21 cellular contexts compared by ENCODE assay signal in genomic region chr18:73456643-73457042, GRCh38.
A peak's percentile ranks its signal among the peaks of the same experiment; 100 is the strongest.
DNase-seq lines count a peak whose midpoint lies in the region; ATAC-seq, FAIRE-seq and TF ChIP-seq lines count a peak whose summit lies in the region.
"Had no signal": no experiment of that assay in that cellular context is flagged by ENCODE, and none has a peak within 500 bp of the region (broad histone marks: within the 10 kb centered on the region; RNA-seq: fewer than 3 reads in every experiment).

No MANE protein-coding gene starts in this region.

- H3K4me1 ChIP-seq in left ventricle myocardium inferior: peaks cover 5% of the 10 kb centered on the region
- H3K4me1 ChIP-seq in A549: no peaks in the 10 kb centered on the region
- peaks cover 3% of the 10 kb centered on the region; the same call in 1 of the 2 replicates for H3K4me1 ChIP-seq in IMR-90 (ENCODE audit: control insufficient read depth, insufficient read depth, low read length)
- peaks cover 0 to 17% (median 0%) of the 10 kb centered on the region in 5 donors for H3K4me1 ChIP-seq in subcutaneous abdominal adipose tissue (ENCODE audit: control insufficient read depth in 5 of 5, insufficient read depth in 5 of 5, low read length in 5 of 5)
- no peaks in the 10 kb centered on the region for H3K4me1 ChIP-seq in mammary epithelial cell (ENCODE audit: insufficient read depth, low read length)
- H3K4me1 ChIP-seq: BE2C, BLaER1 had no signal

- H2AK5ac ChIP-seq in IMR-90 (ENCODE audit: low read depth, low read length): no peak overlapping the region

- H3K36me3 ChIP-seq in left ventricle myocardium inferior (no peaks in the 10 kb centered on the region), IMR-90 (ENCODE audit: control insufficient read depth, insufficient read depth, low read length) (no peaks in the 10 kb centered on the region), subcutaneous abdominal adipose tissue (ENCODE audit: control insufficient read depth in 5 of 5, insufficient read depth in 5 of 5, low read length in 5 of 5) (no peaks in the 10 kb centered on the region), mammary epithelial cell (ENCODE audit: insufficient read depth, low read length) (no peaks in the 10 kb centered on the region)
- H3K36me3 ChIP-seq: BE2C, BLaER1 had no signal

- no peak overlapping the region for H3K4ac ChIP-seq in IMR-90 (ENCODE audit: low read depth, low read length)

- H3K4me3 ChIP-seq in left ventricle myocardium inferior (no peak overlapping the region), A549 (no peak overlapping the region), IMR-90 (ENCODE audit: insufficient read depth, low read depth, low read length) (no peak overlapping the region), subcutaneous abdominal adipose tissue (ENCODE audit: low read depth in 1 of 5, low read length in 5 of 5) (no peak overlapping the region), mammary epithelial cell (replicated peaks in 1 of 3; ENCODE audit: insufficient read depth in 1 of 3, low read depth in 2 of 3, low read length in 3 of 3) (no peak overlapping the region)
- H3K4me3 ChIP-seq: BLaER1 had no signal

- no peak overlapping the region for H3K56ac ChIP-seq in IMR-90 (ENCODE audit: extremely low read depth, insufficient read depth, low read length)

- CTCF ChIA-PET in A549 (lab: Yijun Ruan, JAX): no interaction called here
- CTCF ChIA-PET in IMR-90 (lab: Yijun Ruan, JAX): no interaction called here
- CTCF ChIA-PET in mammary epithelial cell (lab: Charles Lee; ENCODE audit: low non-redundant PET): no interaction called here

- H3K79me1 ChIP-seq in IMR-90 (ENCODE audit: low read depth in 1 of 2, low read length in 2 of 2): peaks cover 0 to 12% of the 10 kb centered on the region in 2 experiments; a peak in 1 of 4 replicates

- POLR2A ChIA-PET in A549 (lab: Yijun Ruan, JAX) (no interaction called here), IMR-90 (lab: Charles Lee; ENCODE audit: unreplicated experiment) (no interaction called here)

- H3K18ac ChIP-seq in IMR-90 (ENCODE audit: low read depth, low read length): no peak overlapping the region

- no peak overlapping the region for H3K14ac ChIP-seq in IMR-90 (replicated peaks; ENCODE audit: low read depth, low read length)

- WGBS in A549 (ENCODE audit: missing lambda C conversion rate): 18% methylated on average over 3 of the region's 3 CpGs
- no CpG with 5 or more reads among the region's 3 CpGs for WGBS in IMR-90 (ENCODE audit: extremely low coverage in 2 of 2, insufficient read length in 1 of 2), 2 experiments
- WGBS in mammary epithelial cell (ENCODE audit: low coverage, missing lambda C conversion rate): 86% methylated on average over 3 of the region's 3 CpGs

- no peak overlapping the region for H2AK9ac ChIP-seq in IMR-90 (replicated peaks; ENCODE audit: low read depth, low read length, poor library complexity)

- H2BK20ac ChIP-seq in IMR-90 (ENCODE audit: low read depth, low read length): no peak overlapping the region

- H3K27ac ChIP-seq in left ventricle myocardium inferior (replicated peaks): peak overlapping the region; percentile 66
- no peak overlapping the region for H3K27ac ChIP-seq in A549
- H3K27ac ChIP-seq in IMR-90 (ENCODE audit: insufficient read depth, low read length): no peak overlapping the region
- peak overlapping the region; percentile 56 for H3K27ac ChIP-seq in subcutaneous abdominal adipose tissue (ENCODE audit: low read depth, low read length)
- no peak overlapping the region for H3K27ac ChIP-seq in mammary epithelial cell (ENCODE audit: insufficient read depth, low read depth, low read length)
- H3K27ac ChIP-seq: 22Rv1, BLaER1 had no signal

- TF ChIP-seq POLR2A in A549 (IDR thresholded peaks at IDR 0.05; ENCODE audit: low read length): no peak
- no peak for TF ChIP-seq POLR2A in IMR-90 (IDR thresholded peaks at IDR 0.05; ENCODE audit: low read depth, low read length)

- no peak overlapping the region for H2BK120ac ChIP-seq in IMR-90 (ENCODE audit: low read depth, low read length)

- BruUV-seq in IMR-90 (replicated peaks; lab: Mats Ljungman, UMichigan): no TSS peak
- BruUV-seq in mammary epithelial cell (replicated peaks; lab: Mats Ljungman, UMichigan): no TSS peak

- no peak overlapping the region for H2AFZ ChIP-seq in IMR-90 (replicated peaks; ENCODE audit: low read length, poor library complexity)
- no peak overlapping the region for H2AFZ ChIP-seq in mammary epithelial cell (ENCODE audit: low read depth, low read length)

- no peaks in the 10 kb centered on the region for H4K20me1 ChIP-seq in IMR-90 (ENCODE audit: insufficient read depth, low read length)
- H4K20me1 ChIP-seq in mammary epithelial cell (ENCODE audit: insufficient read depth, low read length): no peaks in the 10 kb centered on the region
- H4K20me1 ChIP-seq: BLaER1 had no signal

- no peak overlapping the region for H4K8ac ChIP-seq in IMR-90 (ENCODE audit: low read depth in 2 of 2, low read length in 2 of 2)

- no peak overlapping the region for H2BK15ac ChIP-seq in IMR-90 (ENCODE audit: low read depth, low read length)

- no peak overlapping the region for H3K9ac ChIP-seq in IMR-90 (ENCODE audit: low read depth, low read length)
- H3K9ac ChIP-seq in subcutaneous abdominal adipose tissue (ENCODE audit: low read length in 5 of 5): no peak overlapping the region
- no peak overlapping the region for H3K9ac ChIP-seq in mammary epithelial cell (ENCODE audit: insufficient read depth, low read length)
- H3K9ac ChIP-seq: BLaER1 had no signal

- no peaks in the 10 kb centered on the region for H3K9me3 ChIP-seq in left ventricle myocardium inferior (replicated peaks)
- no peaks in the 10 kb centered on the region for H3K9me3 ChIP-seq in A549
- no peaks in the 10 kb centered on the region for H3K9me3 ChIP-seq in IMR-90 (ENCODE audit: control insufficient read depth, insufficient read depth, low read length)
- H3K9me3 ChIP-seq in subcutaneous abdominal adipose tissue (ENCODE audit: control insufficient read depth in 5 of 5, low read length in 5 of 5): no peaks in the 10 kb centered on the region
- no peaks in the 10 kb centered on the region for H3K9me3 ChIP-seq in mammary epithelial cell (replicated peaks; ENCODE audit: insufficient read depth, low read length)
- H3K9me3 ChIP-seq: BE2C, BLaER1 had no signal

- 0 out of 2 replicates have a peak, but pooled peaks cover 3% of the 10 kb centered on the region for H3K9me1 ChIP-seq in IMR-90 (ENCODE audit: insufficient read depth, low read length)

- DNase-seq in left ventricle myocardium inferior: no peak
- DNase-seq in left cardiac atrium: no peak
- no peak for DNase-seq in A549 (ENCODE audit: low read depth in 1 of 2, low spot score in 1 of 2)
- no peak for DNase-seq in IMR-90
- no peak for DNase-seq in mammary epithelial cell
- DNase-seq: ACHN; BE2C; C1 segment of cervical spinal cord; CD4-positive, alpha-beta memory T cell; CD4-positive, CD25-positive, alpha-beta regulatory T cell; CD8-positive, alpha-beta memory T cell; COR-L47; DMS79 treated with DMSO at 0.1 percent for 48 hours; GF-D8 had no signal

- intact Hi-C loops in left ventricle myocardium inferior (cut with micrococcal nuclease): no loop called here
- intact Hi-C loops in left cardiac atrium (cut with DNase I): loop anchor here in 1 of 2 donors (1.0 kb wide), 1 partner anchor 24 kb away; no protein-coding TSS in a partner anchor
- intact Hi-C loops in IMR-90 (cut with micrococcal nuclease): no loop called here
- intact Hi-C loops in mammary epithelial cell (cut with micrococcal nuclease): no loop called here

- H4K91ac ChIP-seq in IMR-90 (ENCODE audit: insufficient read depth, low read depth, low read length): no peak overlapping the region

- dilution Hi-C loops in IMR-90 (cut with HindIII; ENCODE audit: low sequenced_read_pairs, unreplicated experiment): no loop called here
- dilution Hi-C loops in mammary epithelial cell (cut with HindIII; ENCODE audit: low sequenced_read_pairs): no loop called here

- no peak for TF ChIP-seq RAD21 in A549 (conservative IDR thresholded peaks at IDR 0.05 in 1 of 2, IDR thresholded peaks at IDR 0.05 in 1 of 2)
- TF ChIP-seq RAD21 in IMR-90 (IDR thresholded peaks at IDR 0.05; ENCODE audit: low read length): no peak

- TF ChIP-seq CTCF in left ventricle myocardium inferior (IDR thresholded peaks at IDR 0.05; ENCODE audit: borderline replicate concordance) (no peak), A549 (IDR thresholded peaks at IDR 0.05) (no peak), IMR-90 (conservative IDR thresholded peaks at IDR 0.05; ENCODE audit: low read depth, low read length) (no peak), mammary epithelial cell (conservative IDR thresholded peaks at IDR 0.05 in 1 of 2, IDR thresholded peaks at IDR 0.05 in 1 of 2; ENCODE audit: extremely low read depth in 1 of 2, insufficient read depth in 1 of 2, low read depth in 1 of 2, low read length in 2 of 2) (no peak)

- H3K23ac ChIP-seq in IMR-90 (ENCODE audit: low read depth, low read length): no peak overlapping the region

- no peaks in the 10 kb centered on the region for H3K79me2 ChIP-seq in mammary epithelial cell (ENCODE audit: insufficient read depth, low read length)

- H3K4me2 ChIP-seq in A549 (no peak overlapping the region), IMR-90 (ENCODE audit: low read depth, low read length) (no peak overlapping the region), mammary epithelial cell (ENCODE audit: insufficient read depth, low read depth, low read length) (no peak overlapping the region)
- H3K4me2 ChIP-seq: BLaER1 had no signal

- H4K5ac ChIP-seq in IMR-90 (ENCODE audit: low read depth, low read length): no peak overlapping the region

- no peak for FAIRE-seq in A549 (lab: Jason Lieb, UNC)
- FAIRE-seq: G401.6, GM12891, GM19239 had no signal

- TF ChIP-seq EP300 in A549 (IDR thresholded peaks at IDR 0.05): no peak

- no peak overlapping the region for H2BK5ac ChIP-seq in IMR-90 (ENCODE audit: low read depth, low read length, poor library complexity, severe bottlenecking)

- in situ Hi-C loops in IMR-90 (cut with MboI; ENCODE audit: low sequenced_read_pairs): no loop called here
- in situ Hi-C loops in mammary epithelial cell (cut with MboI; ENCODE audit: low sequenced_read_pairs in 2 of 2): no loop called here

- no peak for ATAC-seq in left cardiac atrium
- ATAC-seq in A549: no peak
- ATAC-seq in IMR-90 (ENCODE audit: low read depth): no peak
- ATAC-seq in HG02678 (IDR thresholded peaks at IDR 0.05; ENCODE audit: unreplicated experiment): no peak

- H3K27me3 ChIP-seq in left ventricle myocardium inferior (ENCODE audit: low read depth) (no peaks in the 10 kb centered on the region), IMR-90 (ENCODE audit: control insufficient read depth, insufficient read depth, low read length) (no peaks in the 10 kb centered on the region), subcutaneous abdominal adipose tissue (ENCODE audit: control insufficient read depth in 5 of 5, insufficient read depth in 4 of 5, low read length in 5 of 5) (no peaks in the 10 kb centered on the region), mammary epithelial cell (ENCODE audit: insufficient read depth, low read length) (no peaks in the 10 kb centered on the region)
- H3K27me3 ChIP-seq: BE2C, BLaER1 had no signal

TF ChIP-seq in A549, 52 proteins besides CTCF, POLR2A, EP300 and RAD21:
- no peak for TF ChIP-seq KDM1A (IDR thresholded peaks at IDR 0.05; ENCODE audit: low read depth)
- TF ChIP-seq MAFK (IDR thresholded peaks at IDR 0.05; ENCODE audit: partially characterized antibody): peak; percentile 49

TF ChIP-seq in IMR-90, 13 proteins besides CTCF, POLR2A, EP300 and RAD21 (continues in another document):
- TF ChIP-seq CHD1 (IDR thresholded peaks at IDR 0.05; ENCODE audit: low read depth, low read length) (no peak), RCOR1 (IDR thresholded peaks at IDR 0.05; ENCODE audit: insufficient replicate concordance, low read length) (no peak)

Comparison
In these comparisons a context has a peak if more than half of its experiments do, and no peak if none do; other contexts are left out.
1. H3K27ac ChIP-seq: peak in left ventricle myocardium inferior (single experiment) and subcutaneous abdominal adipose tissue (single experiment); none in A549 (0 of 2), IMR-90 (single experiment) and mammary epithelial cell (single experiment).